ENCODE assay signal across 9 cellular contexts in genomic region chr2:215436705-215437570, GRCh38. TPM values are rescaled to one million over a fixed set of nuclear protein-coding genes. Genes with fewer than 3 reads are reported as not detected.
A peak's percentile ranks its signal among the peaks of the same experiment; 100 is the strongest.
DNase-seq lines count a peak whose midpoint lies in the region; ATAC-seq, FAIRE-seq and TF ChIP-seq lines count a peak whose summit lies in the region.
"Had no signal": no experiment of that assay in that cellular context is flagged by ENCODE, and none has a peak within 500 bp of the region (broad histone marks: within the 10 kb centered on the region; RNA-seq: fewer than 3 reads in every experiment).

No MANE protein-coding gene starts in this region.

- H3K4me3 ChIP-seq in HL-60 (replicated peaks; ENCODE audit: insufficient read depth, low read length) (peak overlapping the region; percentile 57; the same call in 1 of the 2 replicates), K562 (peak overlapping the region; percentile 47), testis (peak overlapping the region; percentile 60 to 75)

- H3K27me3 ChIP-seq in HL-60 (ENCODE audit: insufficient read depth, poor library complexity, severe bottlenecking) (peaks cover 41% of the 10 kb centered on the region), K562 (ENCODE audit: control insufficient read depth in 2 of 2, insufficient read depth in 2 of 2, low read length in 2 of 2) (no peaks in the 10 kb centered on the region), layer of hippocampus (ENCODE audit: control insufficient read depth, insufficient read depth, low read length) (no peaks in the 10 kb centered on the region), testis (no peaks in the 10 kb centered on the region)

- intact Hi-C loops in K562 (cut with micrococcal nuclease) (no loop called here), testis (cut with DNase I; ENCODE audit: low total_unique reads) (no loop called here)

- H3K9me1 ChIP-seq in K562 (ENCODE audit: control insufficient read depth, insufficient read depth, low read length) = no peaks in the 10 kb centered on the region

- POLR2A ChIA-PET in K562 (lab: Yijun Ruan, JAX) = interaction anchor here (0.6 to 1.1 kb wide), 2 partner anchors 14 to 226 kb away, joined by 3 to 6 read pairs; no protein-coding TSS in a partner anchor

- TF ChIP-seq POLR2A in K562 (conservative IDR thresholded peaks at IDR 0.05) = no peak
- no peak for TF ChIP-seq POLR2A in testis (IDR thresholded peaks at IDR 0.05)

- H4K20me1 ChIP-seq in K562 (replicated peaks; ENCODE audit: control insufficient read depth, insufficient read depth, low read length) = no peaks in the 10 kb centered on the region

- DNase-seq in DMS 273 (lab: John Stamatoyannopoulos, UW; ENCODE audit: unreplicated experiment) = peak; percentile 56
- no peak for DNase-seq in DMS 273 treated with DMSO at 0.1 percent for 48 hours (lab: John Stamatoyannopoulos, UW)
- DNase-seq in HL-60 (ENCODE audit: low read depth in 1 of 2, low spot score in 1 of 2) = no peak
- no peak for DNase-seq in K562 (ENCODE audit: extremely low read depth in 1 of 4, low spot score in 3 of 4)
- peak; percentile 36 for DNase-seq in testis
- no peak for DNase-seq in NCI-H1092 (lab: John Stamatoyannopoulos, UW)
- no peak for DNase-seq in NCI-H446 (lab: John Stamatoyannopoulos, UW)

- no peaks in the 10 kb centered on the region for H3K36me3 ChIP-seq in K562 (ENCODE audit: control insufficient read depth, insufficient read depth, low read length)
- no peaks in the 10 kb centered on the region for H3K36me3 ChIP-seq in testis (ENCODE audit: low read depth, missing control alignments)

- no peaks in the 10 kb centered on the region for H3K79me2 ChIP-seq in K562 (ENCODE audit: control insufficient read depth, insufficient read depth, low read length)

- no peaks in the 10 kb centered on the region for H3K9me3 ChIP-seq in K562 (replicated peaks; ENCODE audit: control insufficient read depth, insufficient read depth, low read depth, low read length)
- H3K9me3 ChIP-seq in testis = no peaks in the 10 kb centered on the region

- 4% methylated on average over 22 of the region's 22 CpGs for WGBS in K562 (ENCODE audit: insufficient coverage, low coverage, missing lambda C conversion rate)
- 1 to 5% methylated on average over 22 of the region's 22 CpGs for WGBS in testis, 2 donors

- peak overlapping the region; percentile 83 for H3K4me2 ChIP-seq in K562 (ENCODE audit: insufficient read depth, low read length)

- H2AFZ ChIP-seq in K562 (ENCODE audit: low read depth, low read length) = peak overlapping the region; percentile 86

- no peak for TF ChIP-seq CTCF in HL-60 (IDR thresholded peaks at IDR 0.05; ENCODE audit: insufficient read depth, low read length)
- no peak for TF ChIP-seq CTCF in K562 (IDR thresholded peaks at IDR 0.05 in 2 of 3, conservative IDR thresholded peaks at IDR 0.05 in 1 of 3; ENCODE audit: insufficient read depth in 2 of 3, low read depth in 1 of 3, low read length in 3 of 3)
- no peak for TF ChIP-seq CTCF in testis (IDR thresholded peaks at IDR 0.05)

- peak overlapping the region; percentile 25 to 85; a peak in 3 of 4 replicates for H3K9ac ChIP-seq in K562 (ENCODE audit: insufficient read depth in 1 of 2, low read depth in 2 of 2, low read length in 2 of 2)

- BruUV-seq in K562 (replicated peaks; lab: Mats Ljungman, UMichigan) = no TSS peak

- TF ChIP-seq EP300 in K562 (IDR thresholded peaks at IDR 0.05; ENCODE audit: low read length) = no peak

- FAIRE-seq in K562 (lab: Jason Lieb, UNC) = no peak

- TF ChIP-seq RAD21 in K562 (CRISPR knock-in tag; conservative IDR thresholded peaks at IDR 0.05 in 1 of 2, IDR thresholded peaks at IDR 0.05 in 1 of 2) = no peak

- peaks cover 2 to 6% of the 10 kb centered on the region in 2 experiments; a peak in 3 of 5 replicates for H3K4me1 ChIP-seq in K562 (replicated peaks in 1 of 2; ENCODE audit: control insufficient read depth in 2 of 2, insufficient read depth in 2 of 2, low read length in 2 of 2)
- no peaks in the 10 kb centered on the region for H3K4me1 ChIP-seq in testis

- H3K27ac ChIP-seq in HL-60 (replicated peaks) (no peak overlapping the region), K562 (ENCODE audit: extremely low read depth, low read depth, low read length) (no peak overlapping the region), layer of hippocampus (ENCODE audit: low read depth, low read length) (peak overlapping the region; percentile 60), testis (peak overlapping the region; percentile 73 to 91)
- H3K27ac ChIP-seq: 22Rv1 had no signal

- in situ Hi-C loops in K562 (cut with MboI) = no loop called here

- CTCF ChIA-PET in K562 (lab: Yijun Ruan, JAX; ENCODE audit: low intra/inter-chr PET ratio) = no interaction called here

- ATAC-seq in K562 = peak; percentile 40

TF ChIP-seq in K562, 482 proteins besides CTCF, POLR2A, EP300 and RAD21 (continues in another document):
- no peak for TF ChIP-seq PPARD (CRISPR knock-in tag; IDR thresholded peaks at IDR 0.05)
- TF ChIP-seq E2F4 (CRISPR knock-in tag; IDR thresholded peaks at IDR 0.05; ENCODE audit: low read depth) = no peak
- no peak for TF ChIP-seq PTRF (tag; IDR thresholded peaks at IDR 0.05)
- no peak for TF ChIP-seq ZBTB17 (CRISPR knock-in tag; IDR thresholded peaks at IDR 0.05)
- TF ChIP-seq KAT2B (IDR thresholded peaks at IDR 0.05; ENCODE audit: low read depth, low read length) = no peak
- no peak for TF ChIP-seq SIN3A (IDR thresholded peaks at IDR 0.05; ENCODE audit: borderline replicate concordance in 2 of 2, control insufficient read depth in 1 of 2, low read depth in 2 of 2, low read length in 2 of 2)
- no peak for TF ChIP-seq DNMT1 (IDR thresholded peaks at IDR 0.05)
- TF ChIP-seq ZEB2 (IDR thresholded peaks at IDR 0.05) = no peak
- 0 out of 2 replicates have a peak, but pooled peaks have one; percentile 15 for TF ChIP-seq TFAP4 (CRISPR knock-in tag; IDR thresholded peaks at IDR 0.05; ENCODE audit: borderline replicate concordance)
- TF ChIP-seq PML (IDR thresholded peaks at IDR 0.05; ENCODE audit: low read length) = no peak
- TF ChIP-seq L3MBTL2 (IDR thresholded peaks at IDR 0.05) = 0 out of 2 replicates have a peak, but pooled peaks have one; percentile 12
- TF ChIP-seq BRF2 (IDR thresholded peaks at IDR 0.05; ENCODE audit: borderline replicate concordance, insufficient read depth, insufficient read length) = no peak
- TF ChIP-seq THRB (CRISPR knock-in tag; conservative IDR thresholded peaks at IDR 0.05) = no peak

RNA-seq across cellular contexts. Expression of gene FN1, which starts 1.1 kb away (rescaled TPM):
- 74.3 and 88.7 TPM in 2 replicates for total RNA-seq in K562 (2011; cell fraction: chromatin; rRNA removed; ENCODE audit: low replicate concordance)
- total RNA-seq in K562 (2011; cell fraction: nucleolus; rRNA removed) = 48.4 and 49.6 TPM in 2 replicates
- total RNA-seq in K562 (2011; cell fraction: nucleoplasm; rRNA removed) = 56.4 and 73.1 TPM in 2 replicates
- total RNA-seq in K562 (2014; rRNA removed) (9.9 and 11.8 TPM in 2 replicates), K562 (2014; rRNA removed; fragmentation: Illumina TruSeq; extraction: Trizol) (7.9 and 8.0 TPM in 2 replicates), K562 (2015; rRNA removed; fragmentation: Illumina TruSeq; extraction: Trizol) (9.6 and 11.7 TPM in 2 replicates), K562 (2021) (18.2 and 19.1 TPM in 2 replicates), testis (10 to 100 TPM; 36.8 to 66.3 TPM)
- polyA plus RNA-seq in K562 (2011; rRNA removed) (3.6 and 15.6 TPM in 2 replicates), K562 (2014; fragmentation: Illumina TruSeq; extraction: Trizol) (13.0 and 17.0 TPM in 2 replicates), K562 (2014; fragmentation: Nextera tagmentation; extraction: Ambion mirVana) (10 to 100 TPM; 10.2 to 11.2 TPM), K562 (2014; rRNA removed) (7.4 and 11.8 TPM in 2 replicates), testis (ENCODE audit: insufficient read depth, low read depth, low replicate concordance) (245 TPM)
- polyA plus RNA-seq in K562 (2011; cell fraction: cytosol; rRNA removed) = 4.5 and 12.3 TPM in 2 replicates
- polyA plus RNA-seq in K562 (2011; cell fraction: nucleus; rRNA removed) = 4.1 and 23.4 TPM in 2 replicates
- polyA plus RNA-seq in K562 (2012) = 24.4 and 71.0 TPM in 2 replicates
- 8.7 and 31.7 TPM in 2 replicates for polyA minus RNA-seq in K562 (2011; rRNA and poly(A)+ RNA removed)
- polyA minus RNA-seq in K562 (2011; cell fraction: cytosol; rRNA and poly(A)+ RNA removed) = 28.9 and 42.8 TPM in 2 replicates
- 2.9 and 8.5 TPM in 2 replicates for polyA minus RNA-seq in K562 (2011; cell fraction: nucleus; rRNA and poly(A)+ RNA removed)

Comparison
In these comparisons a context has a peak if more than half of its experiments do, and no peak if none do; other contexts are left out.
1. DNase-seq: peak in DMS 273 (single experiment) and testis (single experiment); none in DMS 273 treated with DMSO at 0.1 percent for 48 hours (single experiment), HL-60 (0 of 2), K562 (0 of 4), NCI-H1092 (single experiment) and NCI-H446 (0 of 2).
2. H3K27ac ChIP-seq: peak in layer of hippocampus (single experiment) and testis (2 of 2); none in HL-60 (single experiment) and K562 (single experiment).
3. Peak in every context shown above with its lines, with median percentiles within 50 percentile points of each other: H3K4me3 ChIP-seq.